22 cellular contexts compared by ENCODE assay signal in genomic region chr16:74768239-74768638, GRCh38. TPM values are rescaled to one million over a fixed set of nuclear protein-coding genes. Genes with fewer than 3 reads are reported as not detected.
"Had no signal": no experiment of that assay in that cellular context is flagged by ENCODE, and none has a peak within 500 bp of the region (broad histone marks: within the 10 kb centered on the region; RNA-seq: fewer than 3 reads in every experiment).

No MANE protein-coding gene starts in this region.

- H3K27ac ChIP-seq: coronary artery, heart left ventricle, neutrophil, tibial artery, upper lobe of left lung, vagina had no signal

- H3K4me1 Mint-ChIP-seq: nephron progenitor cell had no signal

- H3K4me3 ChIP-seq: coronary artery, heart left ventricle, tibial artery, upper lobe of left lung, vagina had no signal

- DNase-seq: effector CD4-positive, alpha-beta T cell; foreskin melanocyte; heart left ventricle; hippocampal formation; left colon; left ventricle myocardium superior; mesendoderm; naive thymus-derived CD4-positive, alpha-beta T cell; nephron progenitor cell; small intestine; stimulated activated CD4-positive, alpha-beta T cell treated with anti-CD3 and anti-CD28 coated beads, Interleukin-2, amount 100 ng/mL, for 48 hours; stimulated activated naive CD4-positive, alpha-beta T cell treated with Interleukin-2 at 50 U/mL for 16 hours had no signal

- ATAC-seq: heart left ventricle; left colon; left ventricle myocardium superior; naive thymus-derived CD4-positive, alpha-beta T cell had no signal

- H3K4me1 ChIP-seq: heart left ventricle, tibial artery, upper lobe of left lung, vagina had no signal

- H3K27ac Mint-ChIP-seq: naive thymus-derived CD4-positive, alpha-beta T cell; nephron progenitor cell had no signal

- H3K4me3 Mint-ChIP-seq: naive thymus-derived CD4-positive, alpha-beta T cell; nephron progenitor cell had no signal

- H3K9me3 ChIP-seq: heart left ventricle, neutrophil, tibial artery, upper lobe of left lung, vagina had no signal

- H3K27me3 ChIP-seq: upper lobe of left lung, vagina had no signal

- H3K36me3 ChIP-seq: heart left ventricle, neutrophil, tibial artery, upper lobe of left lung, vagina had no signal

RNA-seq across cellular contexts. Expression of gene FA2H, which starts 6.4 kb away (rescaled TPM):
- total RNA-seq: dermis microvascular lymphatic vessel endothelial cell, glomerular endothelial cell, lung microvascular endothelial cell, osteoblast, pulmonary artery endothelial cell, vagina had no signal
- polyA plus RNA-seq: naive thymus-derived CD4-positive, alpha-beta T cell had no signal
